ENCODE assay signal across 2 cellular contexts in the genomic region with DNA sequence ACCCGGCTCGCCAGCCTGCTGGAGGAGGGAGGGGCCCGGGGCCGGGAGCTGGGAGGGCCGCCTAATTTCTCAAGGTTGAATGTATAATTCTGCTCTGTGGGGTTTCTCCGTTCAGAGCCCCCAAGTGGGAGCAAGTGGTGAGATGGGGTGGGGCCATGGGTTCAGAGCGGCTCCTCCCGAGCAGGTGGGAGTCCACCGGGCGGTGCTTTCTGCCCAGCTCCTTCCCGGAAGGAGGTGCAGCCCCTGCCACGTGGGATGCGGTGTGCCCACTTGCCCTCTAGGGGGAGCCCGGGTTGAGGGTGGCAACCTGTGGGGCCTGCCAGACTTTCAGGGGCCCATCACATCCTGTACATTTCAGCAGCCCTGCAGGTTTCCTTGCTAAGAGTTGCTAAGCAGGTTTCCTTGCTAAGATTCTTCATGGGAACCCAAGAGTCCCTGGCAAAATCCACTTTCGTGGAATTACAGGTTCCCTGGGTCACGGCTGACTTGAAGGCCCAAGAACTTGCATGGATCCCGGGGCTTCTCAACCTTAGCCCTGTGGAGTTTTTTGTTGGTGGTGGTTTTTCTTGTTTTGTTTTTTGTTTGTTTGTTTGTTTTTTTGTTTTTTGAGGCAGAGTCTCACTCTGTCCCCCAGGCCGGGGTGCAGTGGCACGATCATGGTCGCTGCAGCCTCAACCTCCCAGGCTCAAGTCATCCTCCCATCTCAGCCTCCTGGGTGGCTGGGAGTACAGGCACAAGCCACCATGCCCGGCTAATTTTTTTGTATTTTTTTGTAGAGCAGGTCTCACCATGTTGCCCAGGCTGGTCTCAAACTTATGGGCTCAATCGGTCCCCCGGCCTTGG.
A peak's percentile ranks its signal among the peaks of the same experiment; 100 is the strongest.
TF ChIP-seq lines count a peak whose summit lies in the region.

No MANE protein-coding gene starts in this region.

TF ChIP-seq in K562, 482 proteins besides CTCF, POLR2A, EP300 and RAD21 (continued from another document and continues in another):
- TF ChIP-seq, protein P1, sequence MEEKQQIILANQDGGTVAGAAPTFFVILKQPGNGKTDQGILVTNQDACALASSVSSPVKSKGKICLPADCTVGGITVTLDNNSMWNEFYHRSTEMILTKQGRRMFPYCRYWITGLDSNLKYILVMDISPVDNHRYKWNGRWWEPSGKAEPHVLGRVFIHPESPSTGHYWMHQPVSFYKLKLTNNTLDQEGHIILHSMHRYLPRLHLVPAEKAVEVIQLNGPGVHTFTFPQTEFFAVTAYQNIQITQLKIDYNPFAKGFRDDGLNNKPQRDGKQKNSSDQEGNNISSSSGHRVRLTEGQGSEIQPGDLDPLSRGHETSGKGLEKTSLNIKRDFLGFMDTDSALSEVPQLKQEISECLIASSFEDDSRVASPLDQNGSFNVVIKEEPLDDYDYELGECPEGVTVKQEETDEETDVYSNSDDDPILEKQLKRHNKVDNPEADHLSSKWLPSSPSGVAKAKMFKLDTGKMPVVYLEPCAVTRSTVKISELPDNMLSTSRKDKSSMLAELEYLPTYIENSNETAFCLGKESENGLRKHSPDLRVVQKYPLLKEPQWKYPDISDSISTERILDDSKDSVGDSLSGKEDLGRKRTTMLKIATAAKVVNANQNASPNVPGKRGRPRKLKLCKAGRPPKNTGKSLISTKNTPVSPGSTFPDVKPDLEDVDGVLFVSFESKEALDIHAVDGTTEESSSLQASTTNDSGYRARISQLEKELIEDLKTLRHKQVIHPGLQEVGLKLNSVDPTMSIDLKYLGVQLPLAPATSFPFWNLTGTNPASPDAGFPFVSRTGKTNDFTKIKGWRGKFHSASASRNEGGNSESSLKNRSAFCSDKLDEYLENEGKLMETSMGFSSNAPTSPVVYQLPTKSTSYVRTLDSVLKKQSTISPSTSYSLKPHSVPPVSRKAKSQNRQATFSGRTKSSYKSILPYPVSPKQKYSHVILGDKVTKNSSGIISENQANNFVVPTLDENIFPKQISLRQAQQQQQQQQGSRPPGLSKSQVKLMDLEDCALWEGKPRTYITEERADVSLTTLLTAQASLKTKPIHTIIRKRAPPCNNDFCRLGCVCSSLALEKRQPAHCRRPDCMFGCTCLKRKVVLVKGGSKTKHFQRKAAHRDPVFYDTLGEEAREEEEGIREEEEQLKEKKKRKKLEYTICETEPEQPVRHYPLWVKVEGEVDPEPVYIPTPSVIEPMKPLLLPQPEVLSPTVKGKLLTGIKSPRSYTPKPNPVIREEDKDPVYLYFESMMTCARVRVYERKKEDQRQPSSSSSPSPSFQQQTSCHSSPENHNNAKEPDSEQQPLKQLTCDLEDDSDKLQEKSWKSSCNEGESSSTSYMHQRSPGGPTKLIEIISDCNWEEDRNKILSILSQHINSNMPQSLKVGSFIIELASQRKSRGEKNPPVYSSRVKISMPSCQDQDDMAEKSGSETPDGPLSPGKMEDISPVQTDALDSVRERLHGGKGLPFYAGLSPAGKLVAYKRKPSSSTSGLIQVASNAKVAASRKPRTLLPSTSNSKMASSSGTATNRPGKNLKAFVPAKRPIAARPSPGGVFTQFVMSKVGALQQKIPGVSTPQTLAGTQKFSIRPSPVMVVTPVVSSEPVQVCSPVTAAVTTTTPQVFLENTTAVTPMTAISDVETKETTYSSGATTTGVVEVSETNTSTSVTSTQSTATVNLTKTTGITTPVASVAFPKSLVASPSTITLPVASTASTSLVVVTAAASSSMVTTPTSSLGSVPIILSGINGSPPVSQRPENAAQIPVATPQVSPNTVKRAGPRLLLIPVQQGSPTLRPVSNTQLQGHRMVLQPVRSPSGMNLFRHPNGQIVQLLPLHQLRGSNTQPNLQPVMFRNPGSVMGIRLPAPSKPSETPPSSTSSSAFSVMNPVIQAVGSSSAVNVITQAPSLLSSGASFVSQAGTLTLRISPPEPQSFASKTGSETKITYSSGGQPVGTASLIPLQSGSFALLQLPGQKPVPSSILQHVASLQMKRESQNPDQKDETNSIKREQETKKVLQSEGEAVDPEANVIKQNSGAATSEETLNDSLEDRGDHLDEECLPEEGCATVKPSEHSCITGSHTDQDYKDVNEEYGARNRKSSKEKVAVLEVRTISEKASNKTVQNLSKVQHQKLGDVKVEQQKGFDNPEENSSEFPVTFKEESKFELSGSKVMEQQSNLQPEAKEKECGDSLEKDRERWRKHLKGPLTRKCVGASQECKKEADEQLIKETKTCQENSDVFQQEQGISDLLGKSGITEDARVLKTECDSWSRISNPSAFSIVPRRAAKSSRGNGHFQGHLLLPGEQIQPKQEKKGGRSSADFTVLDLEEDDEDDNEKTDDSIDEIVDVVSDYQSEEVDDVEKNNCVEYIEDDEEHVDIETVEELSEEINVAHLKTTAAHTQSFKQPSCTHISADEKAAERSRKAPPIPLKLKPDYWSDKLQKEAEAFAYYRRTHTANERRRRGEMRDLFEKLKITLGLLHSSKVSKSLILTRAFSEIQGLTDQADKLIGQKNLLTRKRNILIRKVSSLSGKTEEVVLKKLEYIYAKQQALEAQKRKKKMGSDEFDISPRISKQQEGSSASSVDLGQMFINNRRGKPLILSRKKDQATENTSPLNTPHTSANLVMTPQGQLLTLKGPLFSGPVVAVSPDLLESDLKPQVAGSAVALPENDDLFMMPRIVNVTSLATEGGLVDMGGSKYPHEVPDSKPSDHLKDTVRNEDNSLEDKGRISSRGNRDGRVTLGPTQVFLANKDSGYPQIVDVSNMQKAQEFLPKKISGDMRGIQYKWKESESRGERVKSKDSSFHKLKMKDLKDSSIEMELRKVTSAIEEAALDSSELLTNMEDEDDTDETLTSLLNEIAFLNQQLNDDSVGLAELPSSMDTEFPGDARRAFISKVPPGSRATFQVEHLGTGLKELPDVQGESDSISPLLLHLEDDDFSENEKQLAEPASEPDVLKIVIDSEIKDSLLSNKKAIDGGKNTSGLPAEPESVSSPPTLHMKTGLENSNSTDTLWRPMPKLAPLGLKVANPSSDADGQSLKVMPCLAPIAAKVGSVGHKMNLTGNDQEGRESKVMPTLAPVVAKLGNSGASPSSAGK (IDR thresholded peaks at IDR 0.05) = no peak; the same call in 1 of the 2 replicates
- TF ChIP-seq TCF7 (IDR thresholded peaks at IDR 0.05; ENCODE audit: borderline replicate concordance) (no peak), ZNF274 (IDR thresholded peaks at IDR 0.05; ENCODE audit: borderline replicate concordance, low read depth, low read length) (no peak), MAZ (CRISPR knock-in tag; conservative IDR thresholded peaks at IDR 0.05 in 1 of 2, IDR thresholded peaks at IDR 0.05 in 1 of 2) (peak; percentile 79 to 80), HNRNPLL (IDR thresholded peaks at IDR 0.05; ENCODE audit: low read depth, low read length, poor library complexity, severe bottlenecking) (no peak), DIDO1 (tag; IDR thresholded peaks at IDR 0.05; ENCODE audit: low read depth) (no peak)

TF ChIP-seq in HepG2, 621 proteins besides CTCF, POLR2A, EP300 and RAD21 (continued from another document and continues in another):
- TF ChIP-seq, protein P2, sequence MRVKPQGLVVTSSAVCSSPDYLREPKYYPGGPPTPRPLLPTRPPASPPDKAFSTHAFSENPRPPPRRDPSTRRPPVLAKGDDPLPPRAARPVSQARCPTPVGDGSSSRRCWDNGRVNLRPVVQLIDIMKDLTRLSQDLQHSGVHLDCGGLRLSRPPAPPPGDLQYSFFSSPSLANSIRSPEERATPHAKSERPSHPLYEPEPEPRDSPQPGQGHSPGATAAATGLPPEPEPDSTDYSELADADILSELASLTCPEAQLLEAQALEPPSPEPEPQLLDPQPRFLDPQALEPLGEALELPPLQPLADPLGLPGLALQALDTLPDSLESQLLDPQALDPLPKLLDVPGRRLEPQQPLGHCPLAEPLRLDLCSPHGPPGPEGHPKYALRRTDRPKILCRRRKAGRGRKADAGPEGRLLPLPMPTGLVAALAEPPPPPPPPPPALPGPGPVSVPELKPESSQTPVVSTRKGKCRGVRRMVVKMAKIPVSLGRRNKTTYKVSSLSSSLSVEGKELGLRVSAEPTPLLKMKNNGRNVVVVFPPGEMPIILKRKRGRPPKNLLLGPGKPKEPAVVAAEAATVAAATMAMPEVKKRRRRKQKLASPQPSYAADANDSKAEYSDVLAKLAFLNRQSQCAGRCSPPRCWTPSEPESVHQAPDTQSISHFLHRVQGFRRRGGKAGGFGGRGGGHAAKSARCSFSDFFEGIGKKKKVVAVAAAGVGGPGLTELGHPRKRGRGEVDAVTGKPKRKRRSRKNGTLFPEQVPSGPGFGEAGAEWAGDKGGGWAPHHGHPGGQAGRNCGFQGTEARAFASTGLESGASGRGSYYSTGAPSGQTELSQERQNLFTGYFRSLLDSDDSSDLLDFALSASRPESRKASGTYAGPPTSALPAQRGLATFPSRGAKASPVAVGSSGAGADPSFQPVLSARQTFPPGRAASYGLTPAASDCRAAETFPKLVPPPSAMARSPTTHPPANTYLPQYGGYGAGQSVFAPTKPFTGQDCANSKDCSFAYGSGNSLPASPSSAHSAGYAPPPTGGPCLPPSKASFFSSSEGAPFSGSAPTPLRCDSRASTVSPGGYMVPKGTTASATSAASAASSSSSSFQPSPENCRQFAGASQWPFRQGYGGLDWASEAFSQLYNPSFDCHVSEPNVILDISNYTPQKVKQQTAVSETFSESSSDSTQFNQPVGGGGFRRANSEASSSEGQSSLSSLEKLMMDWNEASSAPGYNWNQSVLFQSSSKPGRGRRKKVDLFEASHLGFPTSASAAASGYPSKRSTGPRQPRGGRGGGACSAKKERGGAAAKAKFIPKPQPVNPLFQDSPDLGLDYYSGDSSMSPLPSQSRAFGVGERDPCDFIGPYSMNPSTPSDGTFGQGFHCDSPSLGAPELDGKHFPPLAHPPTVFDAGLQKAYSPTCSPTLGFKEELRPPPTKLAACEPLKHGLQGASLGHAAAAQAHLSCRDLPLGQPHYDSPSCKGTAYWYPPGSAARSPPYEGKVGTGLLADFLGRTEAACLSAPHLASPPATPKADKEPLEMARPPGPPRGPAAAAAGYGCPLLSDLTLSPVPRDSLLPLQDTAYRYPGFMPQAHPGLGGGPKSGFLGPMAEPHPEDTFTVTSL (CRISPR knock-in tag; IDR thresholded peaks at IDR 0.05; ENCODE audit: borderline replicate concordance) = no peak
- TF ChIP-seq JUND (CRISPR knock-in tag; IDR thresholded peaks at IDR 0.05) (no peak), NFKBIZ (CRISPR knock-in tag; IDR thresholded peaks at IDR 0.05) (peak; percentile 93; the same call in 1 of the 2 replicates), MATR3 (CRISPR knock-in tag; IDR thresholded peaks at IDR 0.05) (no peak), CHCHD3 (CRISPR knock-in tag; IDR thresholded peaks at IDR 0.05) (no peak), ZNF33A (CRISPR knock-in tag; IDR thresholded peaks at IDR 0.05; ENCODE audit: borderline replicate concordance) (no peak), KAT8 (CRISPR knock-in tag; IDR thresholded peaks at IDR 0.05) (peak; percentile 65), HHEX (CRISPR knock-in tag; IDR thresholded peaks at IDR 0.05) (no peak), ZNF709 (CRISPR knock-in tag; IDR thresholded peaks at IDR 0.05) (no peak), HOXA9 (CRISPR knock-in tag; IDR thresholded peaks at IDR 0.05; ENCODE audit: borderline replicate concordance) (no peak), ZNF230 (CRISPR knock-in tag; IDR thresholded peaks at IDR 0.05) (0 out of 2 replicates have a peak, but pooled peaks have one; percentile 38), ZBTB38 (CRISPR knock-in tag; IDR thresholded peaks at IDR 0.05) (no peak), ZNF768 (CRISPR knock-in tag; IDR thresholded peaks at IDR 0.05) (peak; percentile 41; the same call in 1 of the 2 replicates), ZNF598 (CRISPR knock-in tag; IDR thresholded peaks at IDR 0.05; ENCODE audit: borderline replicate concordance) (no peak), TCF7L2 (IDR thresholded peaks at IDR 0.05; ENCODE audit: low read depth, low read length) (no peak), GFI1 (CRISPR knock-in tag; IDR thresholded peaks at IDR 0.05; ENCODE audit: borderline replicate concordance) (no peak), ZNF766 (CRISPR knock-in tag; IDR thresholded peaks at IDR 0.05; ENCODE audit: borderline replicate concordance) (no peak), ZNF879 (CRISPR knock-in tag; IDR thresholded peaks at IDR 0.05) (no peak)
- TF ChIP-seq, protein P3, sequence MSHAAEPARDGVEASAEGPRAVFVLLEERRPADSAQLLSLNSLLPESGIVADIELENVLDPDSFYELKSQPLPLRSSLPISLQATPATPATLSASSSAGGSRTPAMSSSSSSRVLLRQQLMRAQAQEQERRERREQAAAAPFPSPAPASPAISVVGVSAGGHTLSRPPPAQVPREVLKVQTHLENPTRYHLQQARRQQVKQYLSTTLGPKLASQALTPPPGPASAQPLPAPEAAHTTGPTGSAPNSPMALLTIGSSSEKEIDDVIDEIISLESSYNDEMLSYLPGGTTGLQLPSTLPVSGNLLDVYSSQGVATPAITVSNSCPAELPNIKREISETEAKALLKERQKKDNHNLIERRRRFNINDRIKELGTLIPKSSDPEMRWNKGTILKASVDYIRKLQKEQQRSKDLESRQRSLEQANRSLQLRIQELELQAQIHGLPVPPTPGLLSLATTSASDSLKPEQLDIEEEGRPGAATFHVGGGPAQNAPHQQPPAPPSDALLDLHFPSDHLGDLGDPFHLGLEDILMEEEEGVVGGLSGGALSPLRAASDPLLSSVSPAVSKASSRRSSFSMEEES (CRISPR knock-in tag; IDR thresholded peaks at IDR 0.05) = peak; percentile 64; the same call in 1 of the 2 replicates
- TF ChIP-seq, protein P4, sequence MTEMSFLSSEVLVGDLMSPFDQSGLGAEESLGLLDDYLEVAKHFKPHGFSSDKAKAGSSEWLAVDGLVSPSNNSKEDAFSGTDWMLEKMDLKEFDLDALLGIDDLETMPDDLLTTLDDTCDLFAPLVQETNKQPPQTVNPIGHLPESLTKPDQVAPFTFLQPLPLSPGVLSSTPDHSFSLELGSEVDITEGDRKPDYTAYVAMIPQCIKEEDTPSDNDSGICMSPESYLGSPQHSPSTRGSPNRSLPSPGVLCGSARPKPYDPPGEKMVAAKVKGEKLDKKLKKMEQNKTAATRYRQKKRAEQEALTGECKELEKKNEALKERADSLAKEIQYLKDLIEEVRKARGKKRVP (CRISPR knock-in tag; IDR thresholded peaks at IDR 0.05) = no peak
- TF ChIP-seq, protein P5, sequence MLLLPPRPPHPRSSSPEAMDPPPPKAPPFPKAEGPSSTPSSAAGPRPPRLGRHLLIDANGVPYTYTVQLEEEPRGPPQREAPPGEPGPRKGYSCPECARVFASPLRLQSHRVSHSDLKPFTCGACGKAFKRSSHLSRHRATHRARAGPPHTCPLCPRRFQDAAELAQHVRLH (CRISPR knock-in tag; IDR thresholded peaks at IDR 0.05; ENCODE audit: borderline replicate concordance, low read depth) = no peak; the same call in 1 of the 2 replicates
- TF ChIP-seq, protein P6, sequence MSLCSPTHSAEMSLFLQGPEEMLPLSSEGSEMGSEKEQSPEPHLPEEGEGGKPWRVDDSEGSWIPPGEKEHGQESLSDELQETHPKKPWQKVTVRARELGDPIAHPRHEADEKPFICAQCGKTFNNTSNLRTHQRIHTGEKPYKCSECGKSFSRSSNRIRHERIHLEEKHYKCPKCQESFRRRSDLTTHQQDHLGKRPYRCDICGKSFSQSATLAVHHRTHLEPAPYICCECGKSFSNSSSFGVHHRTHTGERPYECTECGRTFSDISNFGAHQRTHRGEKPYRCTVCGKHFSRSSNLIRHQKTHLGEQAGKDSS (CRISPR knock-in tag; IDR thresholded peaks at IDR 0.05; ENCODE audit: borderline replicate concordance, low read depth) = 0 out of 2 replicates have a peak, but pooled peaks have one; percentile 66
- TF ChIP-seq, protein P7, sequence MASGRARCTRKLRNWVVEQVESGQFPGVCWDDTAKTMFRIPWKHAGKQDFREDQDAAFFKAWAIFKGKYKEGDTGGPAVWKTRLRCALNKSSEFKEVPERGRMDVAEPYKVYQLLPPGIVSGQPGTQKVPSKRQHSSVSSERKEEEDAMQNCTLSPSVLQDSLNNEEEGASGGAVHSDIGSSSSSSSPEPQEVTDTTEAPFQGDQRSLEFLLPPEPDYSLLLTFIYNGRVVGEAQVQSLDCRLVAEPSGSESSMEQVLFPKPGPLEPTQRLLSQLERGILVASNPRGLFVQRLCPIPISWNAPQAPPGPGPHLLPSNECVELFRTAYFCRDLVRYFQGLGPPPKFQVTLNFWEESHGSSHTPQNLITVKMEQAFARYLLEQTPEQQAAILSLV (CRISPR knock-in tag; IDR thresholded peaks at IDR 0.05; ENCODE audit: borderline replicate concordance) = no peak; the same call in 1 of the 2 replicates
